18 cellular contexts compared by ENCODE assay signal in the genomic region with DNA sequence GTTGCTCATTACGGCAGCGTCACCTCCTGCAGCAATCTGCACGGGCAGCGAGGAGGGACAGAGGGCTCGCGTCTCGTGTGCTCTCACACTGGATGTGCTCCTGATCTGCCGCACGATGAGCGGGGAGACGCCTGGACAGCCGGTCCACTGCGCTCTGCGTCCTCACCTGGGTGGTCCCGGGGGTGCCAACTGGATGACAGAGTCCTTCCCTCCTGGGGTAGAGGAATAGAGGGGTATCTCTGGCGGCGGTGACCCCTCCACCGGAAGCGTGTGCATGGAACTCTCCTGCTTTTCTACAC. TPM values are rescaled to one million over a fixed set of nuclear protein-coding genes. Genes with fewer than 3 reads are reported as not detected.
A peak's percentile ranks its signal among the peaks of the same experiment; 100 is the strongest.
DNase-seq lines count a peak whose midpoint lies in the region; ATAC-seq and TF ChIP-seq lines count a peak whose summit lies in the region.
"Had no signal": no experiment of that assay in that cellular context is flagged by ENCODE, and none has a peak within 500 bp of the region (broad histone marks: within the 10 kb centered on the region; RNA-seq: fewer than 3 reads in every experiment).

No MANE protein-coding gene starts in this region.

- no peaks in the 10 kb centered on the region for H3K27me3 ChIP-seq in BJ (ENCODE audit: control insufficient read depth, insufficient read depth, low read length)
- no peaks in the 10 kb centered on the region for H3K27me3 ChIP-seq in psoas muscle (ENCODE audit: insufficient read depth in 3 of 3, low read length in 2 of 3)
- H3K27me3 ChIP-seq in spleen (replicated peaks in 1 of 7) = peaks cover 0 to 59% (median 32%) of the 10 kb centered on the region in 7 donors

- intact Hi-C loops in psoas muscle (cut with DNase I) = no loop called here
- intact Hi-C loops in spleen (cut with DNase I; ENCODE audit: low total_unique reads) = no loop called here

- peaks cover 49% of the 10 kb centered on the region for H3K4me1 ChIP-seq in psoas muscle
- H3K4me1 ChIP-seq in spleen = peaks cover 0 to 52% (median 26%) of the 10 kb centered on the region in 6 donors

- H3K27ac Mint-ChIP-seq in glutamatergic neuron (ENCODE audit: unreplicated experiment) (peak overlapping the region; percentile 75), endothelial cell (ENCODE audit: unreplicated experiment) (no peak overlapping the region)
- H3K27ac Mint-ChIP-seq: activated CD4-positive, alpha-beta memory T cell treated with anti-CD3 and anti-CD28 coated beads for 36 hours; activated naive CD8-positive, alpha-beta T cell treated with anti-CD3 and anti-CD28 coated beads, Interleukin-2, amount 50 U/mL, for 24 hours had no signal

- H3K9me3 Mint-ChIP-seq in glutamatergic neuron (ENCODE audit: unreplicated experiment) (peaks cover 32% of the 10 kb centered on the region), endothelial cell (ENCODE audit: unreplicated experiment) (no peaks in the 10 kb centered on the region)
- H3K9me3 Mint-ChIP-seq: activated CD4-positive, alpha-beta memory T cell treated with anti-CD3 and anti-CD28 coated beads for 36 hours; activated naive CD8-positive, alpha-beta T cell treated with anti-CD3 and anti-CD28 coated beads, Interleukin-2, amount 50 U/mL, for 24 hours; stimulated activated naive CD8-positive, alpha-beta T cell treated with anti-CD3 and anti-CD28 coated beads, Interleukin-15, amount 100 ng/mL, for 72 hours had no signal

- DNase-seq in BJ (ENCODE audit: low read depth) (no peak), astrocyte of the cerebellum (ENCODE audit: low read depth) (no peak), glutamatergic neuron (no peak), psoas muscle (no peak), spleen (no peak), endothelial cell (ENCODE audit: low spot score) (no peak)
- DNase-seq: activated CD4-positive, alpha-beta memory T cell treated with anti-CD3 and anti-CD28 coated beads for 36 hours; activated naive CD8-positive, alpha-beta T cell treated with anti-CD3 and anti-CD28 coated beads, Interleukin-2, amount 50 U/mL, for 24 hours; activated T-cell treated with anti-CD3 and anti-CD28 coated beads, Interleukin-2, amount 50 U/mL, for 48 hours; cortex of kidney; DMS 273 treated with DMSO at 0.1 percent for 48 hours; NCI-H1930; NCI-H510A treated with DMSO at 0.1 percent for 48 hours; occipital lobe; stimulated activated naive CD8-positive, alpha-beta T cell treated with anti-CD3 and anti-CD28 coated beads, Interleukin-15, amount 100 ng/mL, for 72 hours had no signal

- H3K27me3 Mint-ChIP-seq in glutamatergic neuron (ENCODE audit: unreplicated experiment) = peaks cover 19% of the 10 kb centered on the region
- H3K27me3 Mint-ChIP-seq in endothelial cell (ENCODE audit: unreplicated experiment) = peaks cover 18% of the 10 kb centered on the region

- in situ Hi-C loops in astrocyte of the cerebellum (cut with HindIII; ENCODE audit: low sequenced_read_pairs) = no loop called here

- peaks cover 42% of the 10 kb centered on the region for H3K36me3 ChIP-seq in BJ (ENCODE audit: control insufficient read depth, insufficient read depth, low read length)
- peaks cover 0 to 51% of the 10 kb centered on the region in 2 donors for H3K36me3 ChIP-seq in psoas muscle (ENCODE audit: insufficient read depth in 1 of 2, low read depth in 1 of 2)
- peaks cover 0 to 50% (median 8%) of the 10 kb centered on the region in 6 donors for H3K36me3 ChIP-seq in spleen

- H3K4me1 Mint-ChIP-seq in glutamatergic neuron (ENCODE audit: low read depth, unreplicated experiment) (peaks cover 32% of the 10 kb centered on the region), endothelial cell (ENCODE audit: unreplicated experiment) (peaks cover 11% of the 10 kb centered on the region)

- no peaks in the 10 kb centered on the region for H3K9me3 ChIP-seq in psoas muscle
- no peaks in the 10 kb centered on the region for H3K9me3 ChIP-seq in spleen

- TF ChIP-seq POLR2A in spleen (IDR thresholded peaks at IDR 0.05) = no peak

- H3K27ac ChIP-seq in psoas muscle (no peak overlapping the region), spleen (no peak overlapping the region)
- H3K27ac ChIP-seq: epithelial cell of prostate had no signal

- CTCF ChIA-PET in BJ (lab: Yijun Ruan, JAX) = interaction anchor here (0.6 to 0.9 kb wide), 3 partner anchors 8 to 133 kb away, joined by 3 read pairs; no protein-coding TSS in a partner anchor

- POLR2A ChIA-PET in BJ (lab: Charles Lee) = no interaction called here

- WGBS in psoas muscle, 3 donors = 86 to 95% (median 95%) methylated on average over 19 of the region's 19 CpGs
- 88 to 95% (median 92%) methylated on average over 5 to 19 of the region's 19 CpGs for WGBS in spleen, 5 donors

- peak overlapping the region; percentile 96 for H3K4me3 Mint-ChIP-seq in glutamatergic neuron (ENCODE audit: unreplicated experiment)
- no peak overlapping the region for H3K4me3 Mint-ChIP-seq in endothelial cell (ENCODE audit: unreplicated experiment)
- H3K4me3 Mint-ChIP-seq: activated CD4-positive, alpha-beta memory T cell treated with anti-CD3 and anti-CD28 coated beads for 36 hours; activated naive CD8-positive, alpha-beta T cell treated with anti-CD3 and anti-CD28 coated beads, Interleukin-2, amount 50 U/mL, for 24 hours; stimulated activated naive CD8-positive, alpha-beta T cell treated with anti-CD3 and anti-CD28 coated beads, Interleukin-15, amount 100 ng/mL, for 72 hours had no signal

- H3K36me3 Mint-ChIP-seq in glutamatergic neuron (ENCODE audit: unreplicated experiment) (peaks cover 14% of the 10 kb centered on the region), endothelial cell (ENCODE audit: low read depth, unreplicated experiment) (no peaks in the 10 kb centered on the region)

- TF ChIP-seq CTCF in BJ (IDR thresholded peaks at IDR 0.05; ENCODE audit: insufficient read depth, low read depth, low read length) = no peak
- TF ChIP-seq CTCF in astrocyte of the cerebellum (IDR thresholded peaks at IDR 0.05; ENCODE audit: low read depth, low read length, missing control alignments) = no peak
- no peak for TF ChIP-seq CTCF in glutamatergic neuron (IDR thresholded peaks at IDR 0.05; ENCODE audit: partially characterized antibody, unreplicated experiment)
- no peak for TF ChIP-seq CTCF in psoas muscle (IDR thresholded peaks at IDR 0.05)
- TF ChIP-seq CTCF in spleen (IDR thresholded peaks at IDR 0.05 in 8 of 11, conservative IDR thresholded peaks at IDR 0.05 in 3 of 11) = no peak
- no peak for TF ChIP-seq CTCF in endothelial cell (IDR thresholded peaks at IDR 0.05; ENCODE audit: unreplicated experiment)

- H3K4me3 ChIP-seq in BJ (ENCODE audit: low read depth, low read length) (peak overlapping the region; percentile 70), astrocyte of the cerebellum (ENCODE audit: low read depth, low read length) (peak overlapping the region; percentile 97), psoas muscle (peak overlapping the region; percentile 84), spleen (no peak overlapping the region)

- no peak for ATAC-seq in psoas muscle
- no peak for ATAC-seq in HG02678 (IDR thresholded peaks at IDR 0.05; ENCODE audit: unreplicated experiment)
- no peak for ATAC-seq in GM18867 (IDR thresholded peaks at IDR 0.05; ENCODE audit: unreplicated experiment)
- ATAC-seq: activated naive CD8-positive, alpha-beta T cell treated with anti-CD3 and anti-CD28 coated beads, Interleukin-2, amount 50 U/mL, for 24 hours; stimulated activated naive CD8-positive, alpha-beta T cell treated with anti-CD3 and anti-CD28 coated beads, Interleukin-15, amount 100 ng/mL, for 72 hours had no signal

RNA-seq across cellular contexts. Expression of a gene that starts 3.4 kb away (rescaled TPM):
- 22.8 and 32.5 TPM in 2 replicates for polyA plus RNA-seq in BJ (2011; rRNA removed)
- 20.8 and 22.9 TPM in 2 replicates for polyA minus RNA-seq in BJ (2011; rRNA and poly(A)+ RNA removed)
- total RNA-seq in glutamatergic neuron (ENCODE audit: unreplicated experiment) = 199 TPM
- total RNA-seq in psoas muscle = 10 to 100 TPM; 28.1 to 47.6 (median 43.6) TPM
- 10 to 100 TPM; 15.6 to 18.3 (median 16.5) TPM for polyA plus RNA-seq in psoas muscle
- 10 to 100 TPM in 5 of 7 donors, 1 to 10 TPM in 2; 8.8 to 27.3 (median 14.9) TPM for total RNA-seq in spleen
- 10 to 100 TPM in 2 of 3 donors, 1 to 10 TPM in 1; 6.9 to 15.8 (median 10.5) TPM for polyA plus RNA-seq in spleen
- 3.1 TPM for total RNA-seq in endothelial cell (ENCODE audit: unreplicated experiment)

Comparison
In these comparisons a context has a peak if more than half of its experiments do, and no peak if none do; other contexts are left out.
1. H3K4me3 ChIP-seq: peak in BJ (single experiment), astrocyte of the cerebellum (single experiment) and psoas muscle (single experiment); none in spleen (0 of 8).